ENCODE assay signal across 22 cellular contexts in the genomic region with DNA sequence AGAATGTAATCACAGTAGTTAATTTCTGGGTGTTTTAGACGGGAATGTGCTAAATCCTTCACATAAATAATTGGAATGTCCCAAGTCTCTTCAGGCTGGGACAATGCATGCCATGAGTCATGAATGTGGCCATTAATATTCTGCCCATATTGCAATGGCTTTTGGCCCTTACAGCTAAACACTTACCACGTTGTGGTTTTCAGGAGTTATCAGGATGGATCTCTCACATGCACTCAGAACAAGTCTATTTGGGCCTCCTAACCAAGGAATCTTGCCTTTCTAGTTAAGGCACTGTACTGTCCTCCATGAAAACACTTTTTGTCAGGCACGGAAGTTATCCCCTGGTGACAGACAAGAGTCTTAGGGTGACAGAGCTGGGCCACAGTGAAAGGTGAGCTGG. TPM values are rescaled to one million over a fixed set of nuclear protein-coding genes. Genes with fewer than 3 reads are reported as not detected.
DNase-seq lines count a peak whose midpoint lies in the region; ATAC-seq and TF ChIP-seq lines count a peak whose summit lies in the region.
"Had no signal": no experiment of that assay in that cellular context is flagged by ENCODE, and none has a peak within 500 bp of the region (broad histone marks: within the 10 kb centered on the region; RNA-seq: fewer than 3 reads in every experiment).

No MANE protein-coding gene starts in this region.

- H3K27me3 Mint-ChIP-seq in T-helper 17 cell, result no peaks in the 10 kb centered on the region
- H3K27me3 Mint-ChIP-seq: activated naive CD8-positive, alpha-beta T cell had no signal

- WGBS in trophoblast cell (ENCODE audit: extremely low coverage, insufficient coverage, insufficient read length), result no CpG with 5 or more reads among the region's 3 CpGs

- H4K91ac ChIP-seq in trophoblast cell (ENCODE audit: low read depth, low read length), result no peak overlapping the region

- CTCF ChIA-PET in PC-9 (lab: Charles Lee), result interaction anchor here (1.1 kb wide), 1 partner anchor 211 kb away, joined by 5 read pairs; no protein-coding TSS in a partner anchor

- BruUV-seq in PC-9 (replicated peaks; lab: Mats Ljungman, UMichigan), result no TSS peak

- no peak overlapping the region for H3K18ac ChIP-seq in trophoblast cell (ENCODE audit: low read length)

- H3K79me1 ChIP-seq in trophoblast cell (ENCODE audit: low read length), result no peaks in the 10 kb centered on the region

- H3K9me3 ChIP-seq in PC-9 (ENCODE audit: insufficient read depth, low read depth) (no peaks in the 10 kb centered on the region), trophoblast cell (ENCODE audit: insufficient read depth, low read depth, low read length) (no peaks in the 10 kb centered on the region), T-helper 17 cell (ENCODE audit: control insufficient read depth, low read length, poor library complexity, severe bottlenecking) (peaks cover 2% of the 10 kb centered on the region)
- H3K9me3 ChIP-seq: Caco-2 had no signal

- H3K27ac Mint-ChIP-seq in T-helper 17 cell, result no peak overlapping the region
- H3K27ac Mint-ChIP-seq: activated CD4-positive, alpha-beta memory T cell treated with anti-CD3 and anti-CD28 coated beads, Interleukin-2, amount 10 ng/mL, durations not matched to agents 7 days and 5 days; activated naive CD8-positive, alpha-beta T cell; endodermal cell; H9; neural progenitor cell had no signal

- H3K4me3 Mint-ChIP-seq in T-helper 17 cell, result no peak overlapping the region
- H3K4me3 Mint-ChIP-seq: activated CD4-positive, alpha-beta memory T cell treated with anti-CD3 and anti-CD28 coated beads, Interleukin-2, amount 10 ng/mL, durations not matched to agents 7 days and 5 days; activated naive CD8-positive, alpha-beta T cell; activated T-cell treated with anti-CD3 and anti-CD28 coated beads, Interleukin-2, amount 50 U/mL, for 4 hours; central memory CD8-positive, alpha-beta T cell; endodermal cell; H9; neural progenitor cell had no signal

- H3K4me2 ChIP-seq in PC-9, result 0 out of 2 replicates have a peak overlapping the region, but pooled peaks have one; percentile 1
- H3K4me2 ChIP-seq in trophoblast cell (ENCODE audit: low read length), result no peak overlapping the region
- H3K4me2 ChIP-seq: neural progenitor cell had no signal

- no peaks in the 10 kb centered on the region for H3F3A ChIP-seq in PC-9 (ENCODE audit: insufficient read depth, low read depth)

- no peaks in the 10 kb centered on the region for H4K20me1 ChIP-seq in PC-9 (ENCODE audit: insufficient read depth)

- H2BK5ac ChIP-seq in trophoblast cell (ENCODE audit: low read depth, low read length, poor library complexity), result no peak overlapping the region

- no peak overlapping the region for H4K8ac ChIP-seq in trophoblast cell (ENCODE audit: low read depth, low read length)

- no peak overlapping the region for H3K23ac ChIP-seq in trophoblast cell (ENCODE audit: low read length)

- H3K27ac ChIP-seq in PC-9 (no peak overlapping the region), epithelial cell of prostate (no peak overlapping the region), trophoblast cell (ENCODE audit: low read depth, low read length) (no peak overlapping the region)
- H3K27ac ChIP-seq: neural progenitor cell had no signal

- H3K36me3 ChIP-seq in PC-9 (ENCODE audit: low read depth) (no peaks in the 10 kb centered on the region), trophoblast cell (ENCODE audit: control insufficient read depth in 1 of 2, insufficient read depth in 2 of 2, low read length in 2 of 2) (no peaks in the 10 kb centered on the region)
- H3K36me3 ChIP-seq: neural progenitor cell had no signal

- H2AK5ac ChIP-seq in trophoblast cell (ENCODE audit: low read length), result no peak overlapping the region

- H3K4me1 ChIP-seq in PC-9 (replicated peaks; ENCODE audit: insufficient read depth) (no peaks in the 10 kb centered on the region), trophoblast cell (ENCODE audit: control insufficient read depth in 1 of 2, insufficient read depth in 2 of 2, low read length in 2 of 2) (peaks cover 7 to 10% of the 10 kb centered on the region in 2 experiments)
- H3K4me1 ChIP-seq: neural progenitor cell had no signal

- no peaks in the 10 kb centered on the region for H3K27me3 ChIP-seq in PC-9 (ENCODE audit: insufficient read depth, low read depth)
- no peaks in the 10 kb centered on the region for H3K27me3 ChIP-seq in trophoblast cell (ENCODE audit: insufficient read depth, low read length)
- H3K27me3 ChIP-seq: neural progenitor cell had no signal

- H3K4me1 Mint-ChIP-seq in T-helper 17 cell, result peaks cover 4% of the 10 kb centered on the region
- H3K4me1 Mint-ChIP-seq: activated CD4-positive, alpha-beta memory T cell treated with anti-CD3 and anti-CD28 coated beads, Interleukin-2, amount 10 ng/mL, durations not matched to agents 7 days and 5 days; central memory CD8-positive, alpha-beta T cell; H9; neural progenitor cell had no signal

- H3K4ac ChIP-seq in trophoblast cell (ENCODE audit: low read depth, low read length), result no peak overlapping the region

- POLR2A ChIA-PET in PC-9 (lab: Charles Lee; ENCODE audit: unreplicated experiment), result no interaction called here

- no peak overlapping the region for H2BK12ac ChIP-seq in trophoblast cell (ENCODE audit: low read length)

- peaks cover 2% of the 10 kb centered on the region for H3K36me3 Mint-ChIP-seq in T-helper 17 cell (ENCODE audit: low read depth)
- H3K36me3 Mint-ChIP-seq: activated naive CD8-positive, alpha-beta T cell; neural progenitor cell had no signal

- H2AFZ ChIP-seq in PC-9 (no peak overlapping the region), trophoblast cell (ENCODE audit: insufficient read depth, low read length, poor library complexity) (no peak overlapping the region)
- H2AFZ ChIP-seq: neural progenitor cell had no signal

- H3K14ac ChIP-seq in trophoblast cell (ENCODE audit: low read length), result no peak overlapping the region

- H3K79me2 ChIP-seq in PC-9 (ENCODE audit: low read depth), result no peaks in the 10 kb centered on the region
- H3K79me2 ChIP-seq in trophoblast cell (ENCODE audit: control insufficient read depth, insufficient read depth, low read length, poor library complexity), result no peaks in the 10 kb centered on the region

- no peaks in the 10 kb centered on the region for H3K9me2 ChIP-seq in PC-9 (ENCODE audit: insufficient read depth)

- TF ChIP-seq CTCF in PC-9 (conservative IDR thresholded peaks at IDR 0.05), result no peak

- H4K12ac ChIP-seq in trophoblast cell (ENCODE audit: low read depth, low read length), result no peak overlapping the region

- H3K4me3 ChIP-seq in PC-9 (no peak overlapping the region), trophoblast cell (ENCODE audit: low read depth, low read length) (no peak overlapping the region)
- H3K4me3 ChIP-seq: neural progenitor cell had no signal

- H2BK120ac ChIP-seq in trophoblast cell (ENCODE audit: insufficient read depth, low read length, poor library complexity), result no peak overlapping the region

- intact Hi-C loops in PC-9 (cut with micrococcal nuclease; ENCODE audit: unreplicated experiment), result loop anchor here (5.0 kb wide), 1 partner anchor 145 kb away; no protein-coding TSS in a partner anchor

- peak; percentile 40 for DNase-seq in GM04503 (ENCODE audit: low read depth)
- peak; percentile 43 to 76 for DNase-seq in PC-9
- DNase-seq in epithelial cell of prostate (ENCODE audit: low read depth, low spot score), result peak; percentile 24
- peak; percentile 79 to 96 for DNase-seq in trophoblast cell
- no peak for DNase-seq in T-helper 17 cell
- DNase-seq in activated gamma-delta T cell (lab: John Stamatoyannopoulos, UW), result no peak
- no peak for DNase-seq in CD1c-positive myeloid dendritic cell (ENCODE audit: extremely low spot score)
- DNase-seq: activated CD4-positive, alpha-beta memory T cell treated with anti-CD3 and anti-CD28 coated beads, Interleukin-2, amount 10 ng/mL, durations not matched to agents 7 days and 5 days; activated T-cell treated with anti-CD3 and anti-CD28 coated beads, Interleukin-2, amount 50 U/mL, for 4 hours; Caco-2; endodermal cell; H9; NCI-H2029 treated with DMSO at 0.1 percent for 48 hours; NCI-H526 treated with DMSO at 0.1 percent for 48 hours; right cardiac atrium had no signal

- no peak overlapping the region for H3K9ac ChIP-seq in trophoblast cell (ENCODE audit: low read length)
- H3K9ac ChIP-seq: neural progenitor cell had no signal

- ATAC-seq in T-helper 17 cell, result no peak
- no peak for ATAC-seq in HG03280 (IDR thresholded peaks at IDR 0.05; ENCODE audit: unreplicated experiment)
- ATAC-seq: activated T-cell treated with anti-CD3 and anti-CD28 coated beads, Interleukin-2, amount 50 U/mL, for 4 hours; HepG2; right cardiac atrium had no signal

RNA-seq across cellular contexts. Expression of a gene that starts 32.7 kb away (rescaled TPM):
- 0.46 and 0.50 TPM in 2 replicates for total RNA-seq in PC-9 (2021)
- polyA plus RNA-seq in trophoblast cell (2013), result not detected in 2 replicates
- total RNA-seq in T-helper 17 cell, result not detected
- total RNA-seq: activated T-cell treated with anti-CD3 and anti-CD28 coated beads, Interleukin-2, amount 50 U/mL, for 4 hours; Caco-2; endodermal cell; H9; HepG2; lung microvascular endothelial cell had no signal
- polyA plus RNA-seq: HepG2 had no signal

RNA-seq across cellular contexts. Expression of a gene that starts 54.3 kb away (rescaled TPM):
- total RNA-seq in PC-9 (2021), result not detected in 2 replicates
- not detected in 2 replicates for polyA plus RNA-seq in trophoblast cell (2013)
- total RNA-seq in T-helper 17 cell, result not detected
- total RNA-seq: activated CD4-positive, alpha-beta memory T cell treated with anti-CD3 and anti-CD28 coated beads, Interleukin-2, amount 10 ng/mL, durations not matched to agents 7 days and 5 days; activated T-cell treated with anti-CD3 and anti-CD28 coated beads, Interleukin-2, amount 50 U/mL, for 4 hours; Caco-2; endodermal cell; H9; HepG2; lung microvascular endothelial cell; temporal lobe had no signal
- polyA plus RNA-seq: HepG2 had no signal

Comparison
In these comparisons a context has a peak if more than half of its experiments do, and no peak if none do; other contexts are left out.
1. DNase-seq: peak in GM04503 (single experiment), PC-9 (2 of 2), epithelial cell of prostate (single experiment) and trophoblast cell (2 of 2); none in T-helper 17 cell (0 of 3), activated gamma-delta T cell (single experiment) and CD1c-positive myeloid dendritic cell (single experiment).